ENCODE assay signal across 18 cellular contexts in the genomic region with DNA sequence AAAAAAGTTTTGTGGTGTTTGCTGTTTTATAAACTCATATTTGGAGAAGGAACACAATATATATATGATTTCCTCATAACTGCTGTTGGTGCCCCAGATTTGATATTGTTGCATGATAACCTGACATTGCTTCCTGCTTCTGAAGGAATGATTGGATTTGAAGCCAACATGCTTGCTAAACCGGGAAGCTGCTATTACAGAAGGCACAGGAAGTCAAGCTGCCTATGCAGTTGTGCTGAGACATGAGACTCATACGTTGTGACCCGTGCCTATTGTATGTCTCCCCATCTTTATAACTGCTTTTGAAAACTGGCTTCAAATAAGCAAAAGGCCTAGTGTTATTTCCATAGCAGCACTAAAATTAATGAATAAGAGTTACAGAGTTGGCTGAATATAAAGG. TPM values are rescaled to one million over a fixed set of nuclear protein-coding genes. Genes with fewer than 3 reads are reported as not detected.
DNase-seq lines count a peak whose midpoint lies in the region; ATAC-seq and TF ChIP-seq lines count a peak whose summit lies in the region.
"Had no signal": no experiment of that assay in that cellular context is flagged by ENCODE, and none has a peak within 500 bp of the region (broad histone marks: within the 10 kb centered on the region; RNA-seq: fewer than 3 reads in every experiment).

No MANE protein-coding gene starts in this region.

- H3K27ac Mint-ChIP-seq in endothelial cell (ENCODE audit: unreplicated experiment) = no peak overlapping the region
- H3K27ac Mint-ChIP-seq in activated CD8-positive, alpha-beta T cell treated with anti-CD3 and anti-CD28 coated beads, Interleukin-2, amount 10 ng/mL, durations not matched to agents 7 days and 5 days = no peak overlapping the region

- H3K27me3 Mint-ChIP-seq in endothelial cell (ENCODE audit: unreplicated experiment) = peaks cover 3% of the 10 kb centered on the region
- H3K27me3 Mint-ChIP-seq in activated CD8-positive, alpha-beta T cell treated with anti-CD3 and anti-CD28 coated beads, Interleukin-2, amount 10 ng/mL, durations not matched to agents 7 days and 5 days (ENCODE audit: low read depth) = no peaks in the 10 kb centered on the region

- H3K9ac ChIP-seq in SK-N-SH = no peak overlapping the region
- H3K9ac ChIP-seq: BLaER1 had no signal

- peaks cover 57% of the 10 kb centered on the region for H3K79me2 ChIP-seq in SK-N-SH (ENCODE audit: insufficient read depth)

- H3K9me3 Mint-ChIP-seq in endothelial cell (ENCODE audit: unreplicated experiment) = no peaks in the 10 kb centered on the region
- no peaks in the 10 kb centered on the region for H3K9me3 Mint-ChIP-seq in activated CD8-positive, alpha-beta T cell treated with anti-CD3 and anti-CD28 coated beads, Interleukin-2, amount 10 ng/mL, durations not matched to agents 7 days and 5 days (ENCODE audit: insufficient read depth)

- no peak overlapping the region for H3K4me2 ChIP-seq in SK-N-SH
- H3K4me2 ChIP-seq: BLaER1 had no signal

- TF ChIP-seq CTCF in endothelial cell (IDR thresholded peaks at IDR 0.05; ENCODE audit: unreplicated experiment) (no peak), upper lobe of right lung (IDR thresholded peaks at IDR 0.05) (no peak), dorsolateral prefrontal cortex (IDR thresholded peaks at IDR 0.05 in 54 of 56, conservative IDR thresholded peaks at IDR 0.05 in 2 of 56; ENCODE audit: low read depth in 1 of 56, partially characterized antibody in 56 of 56) (no peak), SK-N-SH (IDR thresholded peaks at IDR 0.05) (no peak)

- no peak for TF ChIP-seq RAD21 in SK-N-SH (IDR thresholded peaks at IDR 0.05; ENCODE audit: low read length)

- WGBS in SK-N-SH (ENCODE audit: low lambda C conversion rate) = 91% methylated on average over 3 of the region's 3 CpGs

- no peak for TF ChIP-seq EP300 in SK-N-SH (IDR thresholded peaks at IDR 0.05; ENCODE audit: borderline replicate concordance in 1 of 2, low read depth in 1 of 2, low read length in 1 of 2)

- DNase-seq in Right ventricle myocardium inferior (ENCODE audit: missing footprints) = no peak
- DNase-seq in cardiac septum (ENCODE audit: low spot score) = no peak
- DNase-seq in endothelial cell (ENCODE audit: low spot score) = no peak
- no peak for DNase-seq in left lobe of liver (ENCODE audit: low spot score)
- DNase-seq in upper lobe of right lung = no peak
- no peak for DNase-seq in dorsolateral prefrontal cortex
- DNase-seq in activated CD8-positive, alpha-beta T cell treated with anti-CD3 and anti-CD28 coated beads, Interleukin-2, amount 10 ng/mL, durations not matched to agents 7 days and 5 days = no peak
- no peak for DNase-seq in SK-N-SH
- DNase-seq: EL, H7, Karpas-422, NCI-H1417, NCI-H2029, NCI-H510A, Peyer's patch, SHP77 treated with DMSO at 0.1 percent for 48 hours had no signal

- CTCF ChIA-PET in activated CD8-positive, alpha-beta T cell treated with anti-CD3 and anti-CD28 coated beads, Interleukin-2, amount 10 ng/mL, durations not matched to agents 7 days and 5 days (lab: Charles Lee) = no interaction called here
- CTCF ChIA-PET in SK-N-SH (lab: Yijun Ruan, JAX) = no interaction called here

- H3K9me3 ChIP-seq in upper lobe of right lung (no peaks in the 10 kb centered on the region), SK-N-SH (no peaks in the 10 kb centered on the region)
- H3K9me3 ChIP-seq: Peyer's patch had no signal

- no peak overlapping the region for H3K4me3 ChIP-seq in upper lobe of right lung
- no peak overlapping the region for H3K4me3 ChIP-seq in dorsolateral prefrontal cortex
- no peak overlapping the region for H3K4me3 ChIP-seq in SK-N-SH (ENCODE audit: low read depth in 2 of 2, low read length in 1 of 2)
- H3K4me3 ChIP-seq: BLaER1, Peyer's patch had no signal

- peak; percentile 46 for ATAC-seq in Right ventricle myocardium inferior
- peak; percentile 36 for ATAC-seq in left lobe of liver
- ATAC-seq in upper lobe of right lung = peak; percentile 65
- ATAC-seq in activated CD8-positive, alpha-beta T cell treated with anti-CD3 and anti-CD28 coated beads, Interleukin-2, amount 10 ng/mL, durations not matched to agents 7 days and 5 days = no peak

- H3K4me3 Mint-ChIP-seq in endothelial cell (ENCODE audit: unreplicated experiment) = peak overlapping the region; percentile 80
- no peak overlapping the region for H3K4me3 Mint-ChIP-seq in activated CD8-positive, alpha-beta T cell treated with anti-CD3 and anti-CD28 coated beads, Interleukin-2, amount 10 ng/mL, durations not matched to agents 7 days and 5 days

- peaks cover 8% of the 10 kb centered on the region for H3K36me3 Mint-ChIP-seq in endothelial cell (ENCODE audit: low read depth, unreplicated experiment)
- H3K36me3 Mint-ChIP-seq in activated CD8-positive, alpha-beta T cell treated with anti-CD3 and anti-CD28 coated beads, Interleukin-2, amount 10 ng/mL, durations not matched to agents 7 days and 5 days (ENCODE audit: low read depth) = no peaks in the 10 kb centered on the region

- POLR2A ChIA-PET in activated CD8-positive, alpha-beta T cell treated with anti-CD3 and anti-CD28 coated beads, Interleukin-2, amount 10 ng/mL, durations not matched to agents 7 days and 5 days (lab: Charles Lee) = no interaction called here
- POLR2A ChIA-PET in SK-N-SH (lab: Yijun Ruan, JAX) = no interaction called here

- no peaks in the 10 kb centered on the region for H3F3A ChIP-seq in SK-N-SH (replicated peaks; ENCODE audit: insufficient read depth)

- H4K20me1 ChIP-seq in SK-N-SH (ENCODE audit: insufficient read depth) = no peaks in the 10 kb centered on the region; the same call in 1 of the 2 replicates
- H4K20me1 ChIP-seq: BLaER1 had no signal

- H3K9me2 ChIP-seq in SK-N-SH = no peaks in the 10 kb centered on the region

- H3K27ac ChIP-seq in upper lobe of right lung (no peak overlapping the region), dorsolateral prefrontal cortex (peak overlapping the region in 16 of 59 donors; percentile 14 to 51 (median 30)), SK-N-SH (ENCODE audit: low read depth in 2 of 2, low read length in 1 of 2) (no peak overlapping the region)
- H3K27ac ChIP-seq: 22Rv1, BLaER1, Peyer's patch had no signal

- intact Hi-C loops in Right ventricle myocardium inferior (cut with DNase I) (no loop called here), cardiac septum (cut with DNase I) (no loop called here), upper lobe of right lung (cut with DNase I) (no loop called here), dorsolateral prefrontal cortex (cut with DNase I) (no loop called here)

- H3K4me1 Mint-ChIP-seq in endothelial cell (ENCODE audit: unreplicated experiment) = peaks cover 14% of the 10 kb centered on the region
- no peaks in the 10 kb centered on the region for H3K4me1 Mint-ChIP-seq in activated CD8-positive, alpha-beta T cell treated with anti-CD3 and anti-CD28 coated beads, Interleukin-2, amount 10 ng/mL, durations not matched to agents 7 days and 5 days (ENCODE audit: low read depth)

- H3K27me3 ChIP-seq in upper lobe of right lung = no peaks in the 10 kb centered on the region
- no peaks in the 10 kb centered on the region for H3K27me3 ChIP-seq in dorsolateral prefrontal cortex
- H3K27me3 ChIP-seq in SK-N-SH (ENCODE audit: insufficient read depth) = no peaks in the 10 kb centered on the region
- H3K27me3 ChIP-seq: BLaER1, Peyer's patch had no signal

- no peak overlapping the region for H2AFZ ChIP-seq in SK-N-SH (ENCODE audit: low read depth)

- H3K4me1 ChIP-seq in upper lobe of right lung (peaks cover 19% of the 10 kb centered on the region), SK-N-SH (ENCODE audit: control insufficient read depth in 1 of 2, insufficient read depth in 2 of 2, low read depth in 1 of 2, low read length in 1 of 2) (no peaks in the 10 kb centered on the region; a peak in 1 of 4 replicates)

- H3K36me3 ChIP-seq in upper lobe of right lung = no peaks in the 10 kb centered on the region
- H3K36me3 ChIP-seq in SK-N-SH (replicated peaks in 1 of 2; ENCODE audit: control insufficient read depth in 1 of 2, insufficient read depth in 2 of 2, low read length in 1 of 2) = peaks cover 0 to 4% of the 10 kb centered on the region in 2 experiments
- H3K36me3 ChIP-seq: Peyer's patch had no signal

TF ChIP-seq in SK-N-SH, 30 proteins besides CTCF, POLR2A, EP300 and RAD21 (continues in another document):
- TF ChIP-seq GABPA (IDR thresholded peaks at IDR 0.05; ENCODE audit: low read depth) = no peak
- TF ChIP-seq FOSL2 (IDR thresholded peaks at IDR 0.05; ENCODE audit: borderline replicate concordance, low read depth) = no peak
- no peak for TF ChIP-seq NRF1 (IDR thresholded peaks at IDR 0.05; ENCODE audit: low read depth, low read length)
- TF ChIP-seq EZH2phosphoT487 (IDR thresholded peaks at IDR 0.05; ENCODE audit: borderline replicate concordance, low read depth) = no peak
- TF ChIP-seq SIN3A (IDR thresholded peaks at IDR 0.05; ENCODE audit: borderline replicate concordance, low read depth, low read length) = no peak
- TF ChIP-seq TAF1 (IDR thresholded peaks at IDR 0.05; ENCODE audit: borderline replicate concordance, low read depth, low read length) = no peak
- no peak for TF ChIP-seq GATA2 (CRISPR knock-in tag; IDR thresholded peaks at IDR 0.05)
- TF ChIP-seq NFIC (IDR thresholded peaks at IDR 0.05; ENCODE audit: borderline replicate concordance) = no peak
- TF ChIP-seq, protein P1, sequence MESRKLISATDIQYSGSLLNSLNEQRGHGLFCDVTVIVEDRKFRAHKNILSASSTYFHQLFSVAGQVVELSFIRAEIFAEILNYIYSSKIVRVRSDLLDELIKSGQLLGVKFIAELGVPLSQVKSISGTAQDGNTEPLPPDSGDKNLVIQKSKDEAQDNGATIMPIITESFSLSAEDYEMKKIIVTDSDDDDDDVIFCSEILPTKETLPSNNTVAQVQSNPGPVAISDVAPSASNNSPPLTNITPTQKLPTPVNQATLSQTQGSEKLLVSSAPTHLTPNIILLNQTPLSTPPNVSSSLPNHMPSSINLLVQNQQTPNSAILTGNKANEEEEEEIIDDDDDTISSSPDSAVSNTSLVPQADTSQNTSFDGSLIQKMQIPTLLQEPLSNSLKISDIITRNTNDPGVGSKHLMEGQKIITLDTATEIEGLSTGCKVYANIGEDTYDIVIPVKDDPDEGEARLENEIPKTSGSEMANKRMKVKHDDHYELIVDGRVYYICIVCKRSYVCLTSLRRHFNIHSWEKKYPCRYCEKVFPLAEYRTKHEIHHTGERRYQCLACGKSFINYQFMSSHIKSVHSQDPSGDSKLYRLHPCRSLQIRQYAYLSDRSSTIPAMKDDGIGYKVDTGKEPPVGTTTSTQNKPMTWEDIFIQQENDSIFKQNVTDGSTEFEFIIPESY (IDR thresholded peaks at IDR 0.05; ENCODE audit: borderline replicate concordance, low read depth) = no peak

RNA-seq across cellular contexts. Expression of a gene that starts 32.9 kb away (rescaled TPM):
- total RNA-seq in Right ventricle myocardium inferior (77.4 TPM), cardiac septum (90.8 TPM), endothelial cell (ENCODE audit: unreplicated experiment) (51.8 TPM), left lobe of liver (11.1 TPM), upper lobe of right lung (64.8 TPM), dorsolateral prefrontal cortex (100 to 1,000 TPM in 85 of 120 experiments, 10 to 100 TPM in 35; 58.5 to 257 (median 116) TPM)
- total RNA-seq in activated CD8-positive, alpha-beta T cell treated with anti-CD3 and anti-CD28 coated beads, Interleukin-2, amount 10 ng/mL, durations not matched to agents 7 days and 5 days = under 1 TPM; 0.37 to 0.79 TPM
- 3.7 and 4.4 TPM in 2 replicates for polyA plus RNA-seq in SK-N-SH (2012; rRNA removed)
- polyA plus RNA-seq in SK-N-SH (2012; cell fraction: cytosol; rRNA removed) = 4.0 and 4.1 TPM in 2 replicates
- polyA plus RNA-seq in SK-N-SH (2012; cell fraction: nucleus; rRNA removed) = 6.2 and 7.7 TPM in 2 replicates
